Comparison of ENCODE assay signal across 1 cellular context in the genomic region with DNA sequence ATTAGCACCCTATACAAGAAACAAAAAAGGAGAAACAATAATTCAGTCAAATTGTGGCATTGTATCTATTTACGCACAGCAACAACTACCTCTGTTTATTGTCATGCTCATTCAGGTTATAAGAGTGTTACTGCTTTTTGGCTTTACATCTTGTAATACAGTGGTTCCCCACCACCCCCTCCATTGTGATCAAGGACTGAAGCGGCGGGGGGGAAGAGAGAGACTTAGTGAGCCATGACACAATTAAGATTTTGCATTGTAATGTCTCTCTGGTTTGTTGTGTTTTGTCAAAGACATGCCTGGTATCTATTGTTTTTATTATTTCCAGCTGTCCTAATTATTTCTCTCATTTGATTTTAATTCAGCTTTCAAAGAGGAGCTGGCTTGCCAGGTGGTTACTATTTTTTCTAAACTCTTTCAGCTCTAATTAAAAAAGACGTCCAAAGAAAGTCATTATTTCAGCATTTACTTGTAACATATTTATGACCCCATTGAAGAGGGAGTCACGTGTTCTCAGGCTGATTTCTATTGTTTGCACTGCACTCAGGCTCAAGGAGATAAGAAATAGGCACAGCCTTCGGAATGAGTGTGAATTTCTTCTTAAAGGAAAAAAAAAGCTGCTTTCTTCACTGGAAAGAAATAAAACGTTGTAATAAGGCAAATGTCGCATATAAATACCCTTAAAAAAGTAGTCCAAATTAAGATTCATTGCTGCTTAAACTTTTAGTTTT.
TF ChIP-seq lines count a peak whose summit lies in the region.

No MANE protein-coding gene starts in this region.

TF ChIP-seq in K562, 482 proteins besides CTCF, POLR2A, EP300 and RAD21 (continued from another document and continues in another):
- 0 out of 2 replicates have a peak, but pooled peaks have one; percentile 31 for TF ChIP-seq FOXJ2 (tag; IDR thresholded peaks at IDR 0.05)
- peak; percentile 44 for TF ChIP-seq TAL1 (IDR thresholded peaks at IDR 0.05)
- 0 out of 2 replicates have a peak, but pooled peaks have one; percentile 26 for TF ChIP-seq MYC (IDR thresholded peaks at IDR 0.05; ENCODE audit: low read depth, low read length)
- TF ChIP-seq MYC (CRISPR knock-in tag; IDR thresholded peaks at IDR 0.05; ENCODE audit: borderline replicate concordance, low read depth), result no peak
- TF ChIP-seq NCOR1 (IDR thresholded peaks at IDR 0.05), result peak; percentile 40
- TF ChIP-seq SMARCA4 (IDR thresholded peaks at IDR 0.05), result peak; percentile 55; the same call in 1 of the 2 replicates
- peak; percentile 53 for TF ChIP-seq DACH1 (IDR thresholded peaks at IDR 0.05; ENCODE audit: partially characterized antibody)
- no peak for TF ChIP-seq GTF2E2 (tag; IDR thresholded peaks at IDR 0.05)
- peak; percentile 22; the same call in 1 of the 2 replicates for TF ChIP-seq JUND (IDR thresholded peaks at IDR 0.05; ENCODE audit: borderline replicate concordance, low read depth, low read length)
- peak; percentile 20; the same call in 1 of the 3 replicates for TF ChIP-seq JUND (tag; IDR thresholded peaks at IDR 0.05; ENCODE audit: borderline replicate concordance, low read depth, low read length)
- TF ChIP-seq, protein P1, sequence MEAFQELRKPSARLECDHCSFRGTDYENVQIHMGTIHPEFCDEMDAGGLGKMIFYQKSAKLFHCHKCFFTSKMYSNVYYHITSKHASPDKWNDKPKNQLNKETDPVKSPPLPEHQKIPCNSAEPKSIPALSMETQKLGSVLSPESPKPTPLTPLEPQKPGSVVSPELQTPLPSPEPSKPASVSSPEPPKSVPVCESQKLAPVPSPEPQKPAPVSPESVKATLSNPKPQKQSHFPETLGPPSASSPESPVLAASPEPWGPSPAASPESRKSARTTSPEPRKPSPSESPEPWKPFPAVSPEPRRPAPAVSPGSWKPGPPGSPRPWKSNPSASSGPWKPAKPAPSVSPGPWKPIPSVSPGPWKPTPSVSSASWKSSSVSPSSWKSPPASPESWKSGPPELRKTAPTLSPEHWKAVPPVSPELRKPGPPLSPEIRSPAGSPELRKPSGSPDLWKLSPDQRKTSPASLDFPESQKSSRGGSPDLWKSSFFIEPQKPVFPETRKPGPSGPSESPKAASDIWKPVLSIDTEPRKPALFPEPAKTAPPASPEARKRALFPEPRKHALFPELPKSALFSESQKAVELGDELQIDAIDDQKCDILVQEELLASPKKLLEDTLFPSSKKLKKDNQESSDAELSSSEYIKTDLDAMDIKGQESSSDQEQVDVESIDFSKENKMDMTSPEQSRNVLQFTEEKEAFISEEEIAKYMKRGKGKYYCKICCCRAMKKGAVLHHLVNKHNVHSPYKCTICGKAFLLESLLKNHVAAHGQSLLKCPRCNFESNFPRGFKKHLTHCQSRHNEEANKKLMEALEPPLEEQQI (IDR thresholded peaks at IDR 0.05), result peak; percentile 65; the same call in 1 of the 2 replicates
- TF ChIP-seq MGA (IDR thresholded peaks at IDR 0.05), result peak; percentile 20; the same call in 1 of the 2 replicates
- peak; percentile 92 for TF ChIP-seq RAD51 (IDR thresholded peaks at IDR 0.05; ENCODE audit: borderline replicate concordance, low read depth)
- TF ChIP-seq BRD4 (IDR thresholded peaks at IDR 0.05), result no peak
- TF ChIP-seq, protein P2, sequence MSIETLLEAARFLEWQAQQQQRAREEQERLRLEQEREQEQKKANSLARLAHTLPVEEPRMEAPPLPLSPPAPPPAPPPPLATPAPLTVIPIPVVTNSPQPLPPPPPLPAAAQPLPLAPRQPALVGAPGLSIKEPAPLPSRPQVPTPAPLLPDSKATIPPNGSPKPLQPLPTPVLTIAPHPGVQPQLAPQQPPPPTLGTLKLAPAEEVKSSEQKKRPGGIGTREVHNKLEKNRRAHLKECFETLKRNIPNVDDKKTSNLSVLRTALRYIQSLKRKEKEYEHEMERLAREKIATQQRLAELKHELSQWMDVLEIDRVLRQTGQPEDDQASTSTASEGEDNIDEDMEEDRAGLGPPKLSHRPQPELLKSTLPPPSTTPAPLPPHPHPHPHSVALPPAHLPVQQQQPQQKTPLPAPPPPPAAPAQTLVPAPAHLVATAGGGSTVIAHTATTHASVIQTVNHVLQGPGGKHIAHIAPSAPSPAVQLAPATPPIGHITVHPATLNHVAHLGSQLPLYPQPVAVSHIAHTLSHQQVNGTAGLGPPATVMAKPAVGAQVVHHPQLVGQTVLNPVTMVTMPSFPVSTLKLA (conservative IDR thresholded peaks at IDR 0.05), result peak; percentile 20 to 46; a peak in 2 of 4 replicates
- TF ChIP-seq CBFA2T2 (conservative IDR thresholded peaks at IDR 0.05), result peak; percentile 69
- peak; percentile 42; the same call in 1 of the 2 replicates for TF ChIP-seq L3MBTL2 (IDR thresholded peaks at IDR 0.05)
- TF ChIP-seq USF1 (CRISPR knock-in tag; IDR thresholded peaks at IDR 0.05), result peak; percentile 44; the same call in 1 of the 2 replicates
- TF ChIP-seq ARID1B (IDR thresholded peaks at IDR 0.05), result peak; percentile 74
- TF ChIP-seq CBFA2T3 (IDR thresholded peaks at IDR 0.05), result peak; percentile 68
- peak; percentile 84 for TF ChIP-seq USF2 (CRISPR knock-in tag; IDR thresholded peaks at IDR 0.05)
- peak; percentile 24; the same call in 1 of the 2 replicates for TF ChIP-seq ATF3 (IDR thresholded peaks at IDR 0.05)
- no peak for TF ChIP-seq ATF3 (CRISPR knock-in tag; conservative IDR thresholded peaks at IDR 0.05)
- TF ChIP-seq FOSL1 (tag; conservative IDR thresholded peaks at IDR 0.05), result 0 out of 2 replicates have a peak, but pooled peaks have one; percentile 13
- TF ChIP-seq TCF3 (CRISPR knock-in tag; IDR thresholded peaks at IDR 0.05), result peak; percentile 52
- TF ChIP-seq TOE1 (IDR thresholded peaks at IDR 0.05; ENCODE audit: borderline replicate concordance), result peak; percentile 87
- no peak for TF ChIP-seq TOE1 (CRISPR knock-in tag; IDR thresholded peaks at IDR 0.05; ENCODE audit: borderline replicate concordance, low read depth)
- TF ChIP-seq, protein P3, sequence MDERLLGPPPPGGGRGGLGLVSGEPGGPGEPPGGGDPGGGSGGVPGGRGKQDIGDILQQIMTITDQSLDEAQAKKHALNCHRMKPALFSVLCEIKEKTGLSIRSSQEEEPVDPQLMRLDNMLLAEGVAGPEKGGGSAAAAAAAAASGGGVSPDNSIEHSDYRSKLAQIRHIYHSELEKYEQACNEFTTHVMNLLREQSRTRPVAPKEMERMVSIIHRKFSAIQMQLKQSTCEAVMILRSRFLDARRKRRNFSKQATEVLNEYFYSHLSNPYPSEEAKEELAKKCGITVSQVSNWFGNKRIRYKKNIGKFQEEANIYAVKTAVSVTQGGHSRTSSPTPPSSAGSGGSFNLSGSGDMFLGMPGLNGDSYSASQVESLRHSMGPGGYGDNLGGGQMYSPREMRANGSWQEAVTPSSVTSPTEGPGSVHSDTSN (CRISPR knock-in tag; IDR thresholded peaks at IDR 0.05; ENCODE audit: low read depth), result no peak
- TF ChIP-seq, protein P3 (tag; conservative IDR thresholded peaks at IDR 0.05; ENCODE audit: low read depth), result 0 out of 2 replicates have a peak, but pooled peaks have one; percentile 17
- TF ChIP-seq BHLHE40 (IDR thresholded peaks at IDR 0.05; ENCODE audit: low read length), result peak; percentile 91
- TF ChIP-seq ZNF384 (IDR thresholded peaks at IDR 0.05; ENCODE audit: low read depth, low read length), result peak; percentile 76
- peak; percentile 44; the same call in 1 of the 2 replicates for TF ChIP-seq SMARCE1 (IDR thresholded peaks at IDR 0.05)
- TF ChIP-seq MYBL2 (IDR thresholded peaks at IDR 0.05; ENCODE audit: low read depth), result no peak
- no peak for TF ChIP-seq MYBL2 (CRISPR knock-in tag; IDR thresholded peaks at IDR 0.05; ENCODE audit: borderline replicate concordance)
- TF ChIP-seq DPF2 (IDR thresholded peaks at IDR 0.05), result peak; percentile 73
- peak; percentile 99 for TF ChIP-seq SOX6 (IDR thresholded peaks at IDR 0.05)
- no peak for TF ChIP-seq STAT5A (IDR thresholded peaks at IDR 0.05; ENCODE audit: borderline replicate concordance, low read length)
- TF ChIP-seq ZNF24 (IDR thresholded peaks at IDR 0.05), result no peak
